1 cellular context compared by ENCODE assay signal in the genomic region with DNA sequence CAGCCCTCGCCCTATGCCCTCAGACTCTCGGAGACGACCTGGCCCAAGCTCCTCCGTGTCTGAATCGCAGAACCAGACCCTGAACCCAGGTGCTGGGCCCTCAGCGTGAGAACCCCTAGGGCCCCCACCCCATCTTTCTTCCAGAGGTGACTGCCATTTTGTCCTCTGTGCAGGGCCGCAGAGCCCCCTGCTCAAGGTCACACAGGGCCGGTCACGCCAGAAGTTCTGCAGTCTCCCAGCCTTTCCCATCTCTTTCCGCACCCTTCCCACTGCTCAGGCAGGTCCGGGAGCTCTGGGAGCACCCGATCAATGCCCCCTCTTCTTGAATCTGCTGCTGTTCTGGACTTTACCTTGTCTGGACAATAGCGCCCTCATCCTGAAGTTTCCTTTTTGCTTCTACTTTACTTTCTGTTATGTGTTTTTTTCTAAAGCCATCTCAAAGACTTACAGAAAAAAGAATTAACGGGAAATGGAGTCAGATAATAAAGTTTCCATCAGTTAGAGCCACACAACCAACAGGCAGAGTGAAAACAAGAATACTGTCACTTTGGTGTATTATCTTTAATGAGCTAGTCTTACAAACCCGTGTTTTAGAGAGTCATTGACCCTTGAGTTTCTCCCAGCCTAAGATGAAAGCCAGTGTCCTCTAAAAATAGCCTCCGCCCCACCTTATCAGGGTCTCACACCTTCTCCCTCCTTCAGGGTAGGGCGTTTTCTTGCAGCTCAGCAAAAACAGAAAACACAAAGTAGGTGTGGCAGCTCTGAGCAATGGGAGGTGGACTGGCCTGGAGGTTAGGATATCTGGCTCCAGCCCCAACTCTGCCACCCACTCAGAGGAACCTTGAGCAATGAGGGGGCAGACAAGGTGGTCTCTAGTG.
A peak's percentile ranks its signal among the peaks of the same experiment; 100 is the strongest.
TF ChIP-seq lines count a peak whose summit lies in the region.

No MANE protein-coding gene starts in this region.

TF ChIP-seq in K562, 482 proteins besides CTCF, POLR2A, EP300 and RAD21 (continued from another document):
- TF ChIP-seq ZBTB2 (IDR thresholded peaks at IDR 0.05) (peak; percentile 52; the same call in 1 of the 2 replicates), MBD2 (IDR thresholded peaks at IDR 0.05; ENCODE audit: borderline replicate concordance, low read depth) (peak; percentile 51; the same call in 1 of the 2 replicates), KLF13 (tag; IDR thresholded peaks at IDR 0.05; ENCODE audit: borderline replicate concordance, low read depth) (peak; percentile 93), NFATC3 (IDR thresholded peaks at IDR 0.05) (peak; percentile 76; the same call in 1 of the 2 replicates), VEZF1 (CRISPR knock-in tag; IDR thresholded peaks at IDR 0.05) (peak; percentile 78), KDM1A (IDR thresholded peaks at IDR 0.05) (peak; percentile 81 to 87), ZBTB40 (IDR thresholded peaks at IDR 0.05) (no peak), ZBTB40 (CRISPR knock-in tag; IDR thresholded peaks at IDR 0.05) (no peak), KLF1 (tag; IDR thresholded peaks at IDR 0.05) (peak; percentile 95), ATF7 (IDR thresholded peaks at IDR 0.05) (peak; percentile 74), LCOR (CRISPR knock-in tag; IDR thresholded peaks at IDR 0.05) (peak; percentile 76), HEY1 (CRISPR knock-in tag; IDR thresholded peaks at IDR 0.05; ENCODE audit: borderline replicate concordance) (0 out of 2 replicates have a peak, but pooled peaks have one; percentile 14), ZNF384 (IDR thresholded peaks at IDR 0.05; ENCODE audit: low read depth, low read length) (no peak), BRD4 (IDR thresholded peaks at IDR 0.05) (0 out of 2 replicates have a peak, but pooled peaks have one; percentile 41), GATAD2A (IDR thresholded peaks at IDR 0.05) (peak; percentile 35; the same call in 1 of the 2 replicates), TEAD1 (CRISPR knock-in tag; IDR thresholded peaks at IDR 0.05) (0 out of 4 replicates have a peak, but pooled peaks of 1 of the 2 experiments have one; percentile 37), HDAC3 (IDR thresholded peaks at IDR 0.05; ENCODE audit: borderline replicate concordance, partially characterized antibody) (peak; percentile 94), DPF2 (IDR thresholded peaks at IDR 0.05) (peak; percentile 98), HDAC1 (IDR thresholded peaks at IDR 0.05) (peak in 1 of 2 experiments; percentile 46; a peak in 3 of 4 replicates), NBN (IDR thresholded peaks at IDR 0.05; ENCODE audit: low read depth) (peak; percentile 87), ESRRB (CRISPR knock-in tag; IDR thresholded peaks at IDR 0.05; ENCODE audit: borderline replicate concordance) (0 out of 2 replicates have a peak, but pooled peaks have one; percentile 69), CCNT2 (IDR thresholded peaks at IDR 0.05; ENCODE audit: borderline replicate concordance, extremely low read depth, insufficient read length, low read depth, low read length) (peak; percentile 89), SMARCE1 (IDR thresholded peaks at IDR 0.05) (peak; percentile 93), CUX1 (CRISPR knock-in tag; IDR thresholded peaks at IDR 0.05) (no peak), MEF2A (IDR thresholded peaks at IDR 0.05; ENCODE audit: control insufficient read depth, low read depth, low read length) (peak; percentile 100), YY1 (IDR thresholded peaks at IDR 0.05; ENCODE audit: borderline replicate concordance in 1 of 3, control insufficient read depth in 1 of 3, extremely low read depth in 1 of 3, insufficient read depth in 3 of 3, insufficient read length in 1 of 3, insufficient replicate concordance in 2 of 3, low read depth in 1 of 3, low read length in 2 of 3) (peak; percentile 18 to 80 (median 19)), ZEB2 (IDR thresholded peaks at IDR 0.05) (peak; percentile 90), NCOA6 (IDR thresholded peaks at IDR 0.05) (0 out of 2 replicates have a peak, but pooled peaks have one; percentile 52), RHOXF2B (CRISPR knock-in tag; conservative IDR thresholded peaks at IDR 0.05) (no peak)
- TF ChIP-seq, protein P1, sequence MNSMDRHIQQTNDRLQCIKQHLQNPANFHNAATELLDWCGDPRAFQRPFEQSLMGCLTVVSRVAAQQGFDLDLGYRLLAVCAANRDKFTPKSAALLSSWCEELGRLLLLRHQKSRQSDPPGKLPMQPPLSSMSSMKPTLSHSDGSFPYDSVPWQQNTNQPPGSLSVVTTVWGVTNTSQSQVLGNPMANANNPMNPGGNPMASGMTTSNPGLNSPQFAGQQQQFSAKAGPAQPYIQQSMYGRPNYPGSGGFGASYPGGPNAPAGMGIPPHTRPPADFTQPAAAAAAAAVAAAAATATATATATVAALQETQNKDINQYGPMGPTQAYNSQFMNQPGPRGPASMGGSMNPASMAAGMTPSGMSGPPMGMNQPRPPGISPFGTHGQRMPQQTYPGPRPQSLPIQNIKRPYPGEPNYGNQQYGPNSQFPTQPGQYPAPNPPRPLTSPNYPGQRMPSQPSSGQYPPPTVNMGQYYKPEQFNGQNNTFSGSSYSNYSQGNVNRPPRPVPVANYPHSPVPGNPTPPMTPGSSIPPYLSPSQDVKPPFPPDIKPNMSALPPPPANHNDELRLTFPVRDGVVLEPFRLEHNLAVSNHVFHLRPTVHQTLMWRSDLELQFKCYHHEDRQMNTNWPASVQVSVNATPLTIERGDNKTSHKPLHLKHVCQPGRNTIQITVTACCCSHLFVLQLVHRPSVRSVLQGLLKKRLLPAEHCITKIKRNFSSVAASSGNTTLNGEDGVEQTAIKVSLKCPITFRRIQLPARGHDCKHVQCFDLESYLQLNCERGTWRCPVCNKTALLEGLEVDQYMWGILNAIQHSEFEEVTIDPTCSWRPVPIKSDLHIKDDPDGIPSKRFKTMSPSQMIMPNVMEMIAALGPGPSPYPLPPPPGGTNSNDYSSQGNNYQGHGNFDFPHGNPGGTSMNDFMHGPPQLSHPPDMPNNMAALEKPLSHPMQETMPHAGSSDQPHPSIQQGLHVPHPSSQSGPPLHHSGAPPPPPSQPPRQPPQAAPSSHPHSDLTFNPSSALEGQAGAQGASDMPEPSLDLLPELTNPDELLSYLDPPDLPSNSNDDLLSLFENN (IDR thresholded peaks at IDR 0.05; ENCODE audit: low read depth in 2 of 2, low read length in 2 of 2): peak in 1 of 2 experiments; percentile 87; a peak in 2 of 4 replicates
